9 cellular contexts compared by ENCODE assay signal in the genomic region with DNA sequence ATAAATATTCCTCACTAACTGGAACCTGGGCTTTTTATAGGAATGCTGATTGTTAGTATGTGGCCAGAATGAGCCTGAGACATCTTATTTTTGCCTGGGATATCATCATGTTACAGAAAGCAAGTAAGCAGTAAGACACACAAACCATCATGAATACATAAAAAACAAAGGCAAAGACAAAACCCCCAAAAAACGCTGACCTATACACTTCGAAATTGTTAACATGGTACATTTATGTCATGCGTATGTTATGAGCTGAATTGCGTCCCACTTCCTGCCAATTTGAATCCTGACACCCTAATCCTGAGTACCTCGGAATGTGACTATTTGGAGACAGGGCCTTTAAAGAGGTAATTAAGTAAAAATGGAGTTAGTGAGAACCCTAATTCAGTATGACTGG.
"Had no signal": no experiment of that assay in that cellular context is flagged by ENCODE, and none has a peak within 500 bp of the region (broad histone marks: within the 10 kb centered on the region; RNA-seq: fewer than 3 reads in every experiment).

No MANE protein-coding gene starts in this region.

- H3K4me3 ChIP-seq: GM23338 had no signal

- H3K36me3 Mint-ChIP-seq: IgD-negative memory B cell had no signal

- ATAC-seq: GM23338 had no signal

- H3K4me3 Mint-ChIP-seq: GM23338, H9, HFFc6, IgD-negative memory B cell had no signal

- H3K27me3 Mint-ChIP-seq: IgD-negative memory B cell had no signal

- H3K4me2 ChIP-seq: GM23338 had no signal

- DNase-seq: H9, HCEC 1CT, HFFc6, KG1 had no signal

- H3K27ac ChIP-seq: HL-60 had no signal

- H3K27ac Mint-ChIP-seq: GM23338, H9, HFFc6, IgD-negative memory B cell had no signal

- FAIRE-seq: H1, H54 had no signal

- H2AFZ ChIP-seq: GM23338 had no signal

- H3K9me3 Mint-ChIP-seq: GM23338, H9, HFFc6, IgD-negative memory B cell had no signal
